Comparison of ENCODE assay signal across 16 cellular contexts in the genomic region with DNA sequence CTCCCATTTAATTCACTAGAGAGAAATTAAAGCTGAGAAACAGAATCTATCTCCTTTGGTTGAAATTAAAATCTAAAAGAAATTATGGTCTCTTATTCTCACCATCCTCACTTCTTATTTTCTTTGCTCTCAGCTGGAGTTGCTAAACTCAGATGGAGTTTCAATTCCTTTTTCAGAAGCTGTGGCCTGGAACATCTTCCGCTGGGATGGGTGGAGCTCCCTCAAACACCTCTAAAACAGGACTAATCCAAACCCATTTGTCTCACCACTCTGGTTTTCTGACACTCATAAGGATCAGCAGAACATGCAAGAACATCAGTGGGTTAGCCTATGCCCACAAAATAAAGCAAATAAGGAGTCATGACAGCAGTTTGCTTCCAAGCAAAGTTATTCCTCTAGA. TPM values are rescaled to one million over a fixed set of nuclear protein-coding genes. Genes with fewer than 3 reads are reported as not detected.
A peak's percentile ranks its signal among the peaks of the same experiment; 100 is the strongest.
DNase-seq lines count a peak whose midpoint lies in the region; ATAC-seq and TF ChIP-seq lines count a peak whose summit lies in the region.
"Had no signal": no experiment of that assay in that cellular context is flagged by ENCODE, and none has a peak within 500 bp of the region (broad histone marks: within the 10 kb centered on the region; RNA-seq: fewer than 3 reads in every experiment).

No MANE protein-coding gene starts in this region.

- no peaks in the 10 kb centered on the region for H3K36me3 ChIP-seq in MG63
- H3K36me3 ChIP-seq in GM23248 (ENCODE audit: low read depth) = no peaks in the 10 kb centered on the region

- no peaks in the 10 kb centered on the region for H3K9me2 ChIP-seq in GM23248 (ENCODE audit: insufficient read depth)

- H3K36me3 Mint-ChIP-seq in type B pancreatic cell = no peaks in the 10 kb centered on the region

- H3K27me3 ChIP-seq in MG63 (no peaks in the 10 kb centered on the region), GM23248 (replicated peaks; ENCODE audit: insufficient read depth) (no peaks in the 10 kb centered on the region; the same call in 1 of the 2 replicates)

- H3K27ac ChIP-seq in GM23248 = no peak overlapping the region

- no peak overlapping the region for H3K4me3 Mint-ChIP-seq in type B pancreatic cell
- H3K4me3 Mint-ChIP-seq: immature natural killer cell; stimulated activated naive CD8-positive, alpha-beta T cell treated with anti-CD3 and anti-CD28 coated beads, Interleukin-15, amount 100 ng/mL, for 72 hours had no signal

- no peak for TF ChIP-seq CTCF in type B pancreatic cell (conservative IDR thresholded peaks at IDR 0.05)

- no peaks in the 10 kb centered on the region for H3K27me3 Mint-ChIP-seq in type B pancreatic cell
- H3K27me3 Mint-ChIP-seq: stimulated activated naive CD8-positive, alpha-beta T cell treated with anti-CD3 and anti-CD28 coated beads, Interleukin-15, amount 100 ng/mL, for 72 hours had no signal

- H3K4me3 ChIP-seq in MG63 = no peak overlapping the region
- H3K4me3 ChIP-seq in GM23248 = no peak overlapping the region
- H3K4me3 ChIP-seq: skin epidermis had no signal

- DNase-seq in SIG-M5 treated with dmso at 0.1 percent for 504 hours (lab: John Stamatoyannopoulos, UW; ENCODE audit: unreplicated experiment) = peak; percentile 48
- no peak for DNase-seq in SIG-M5 (lab: John Stamatoyannopoulos, UW)
- DNase-seq in MV-4-11 (lab: John Stamatoyannopoulos, UW) = peak; percentile 91
- DNase-seq in NCI-H2196 treated with DMSO at 0.1 percent for 48 hours (lab: John Stamatoyannopoulos, UW; ENCODE audit: unreplicated experiment) = no peak
- DNase-seq in type B pancreatic cell (ENCODE audit: extremely low spot score, unreplicated experiment) = no peak
- no peak for DNase-seq in MG63
- no peak for DNase-seq in GM23248
- DNase-seq: 8988T; cerebellar nuclear complex; COR-L47; immature natural killer cell; NCI-H774; Right ventricle myocardium superior; stimulated activated naive CD8-positive, alpha-beta T cell treated with anti-CD3 and anti-CD28 coated beads, Interleukin-15, amount 100 ng/mL, for 72 hours had no signal

- no peaks in the 10 kb centered on the region for H3K4me1 Mint-ChIP-seq in type B pancreatic cell (ENCODE audit: unreplicated experiment)

- H3K27ac Mint-ChIP-seq in type B pancreatic cell = no peak overlapping the region
- H3K27ac Mint-ChIP-seq: immature natural killer cell; stimulated activated naive CD8-positive, alpha-beta T cell treated with anti-CD3 and anti-CD28 coated beads, Interleukin-15, amount 100 ng/mL, for 72 hours had no signal

- peaks cover 5% of the 10 kb centered on the region for H3K9me3 Mint-ChIP-seq in type B pancreatic cell

- H4K20me1 ChIP-seq in GM23248 (ENCODE audit: insufficient read depth) = no peaks in the 10 kb centered on the region

- no peaks in the 10 kb centered on the region for H3K4me1 ChIP-seq in GM23248 (ENCODE audit: insufficient read depth)

- no peak overlapping the region for H3K9ac ChIP-seq in GM23248

- in situ Hi-C loops in GM23248 (cut with MboI) = no loop called here

- H3K79me2 ChIP-seq in GM23248 (ENCODE audit: insufficient read depth) = no peaks in the 10 kb centered on the region

- 44 to 59% methylated on average over 1 of the region's 1 CpG for WGBS in GM23248 (ENCODE audit: low coverage in 1 of 2, low lambda C conversion rate in 2 of 2, missing lambda C conversion rate in 2 of 2), 2 experiments

- H3K9me3 ChIP-seq in MG63 (no peaks in the 10 kb centered on the region), GM23248 (ENCODE audit: low read depth) (no peaks in the 10 kb centered on the region)

- H3K4me2 ChIP-seq in GM23248 (ENCODE audit: unreplicated experiment) = no peak overlapping the region

- peak; percentile 64 for ATAC-seq in HG02623 (IDR thresholded peaks at IDR 0.05; ENCODE audit: unreplicated experiment)
- ATAC-seq: stimulated activated naive CD8-positive, alpha-beta T cell treated with anti-CD3 and anti-CD28 coated beads, Interleukin-15, amount 100 ng/mL, for 72 hours had no signal

- H3F3A ChIP-seq in GM23248 (ENCODE audit: insufficient read depth) = no peaks in the 10 kb centered on the region

- H2AFZ ChIP-seq in GM23248 = no peak overlapping the region

RNA-seq across cellular contexts. Expression of a gene that starts 39.6 kb away (rescaled TPM):
- 22.7 and 44.8 TPM in 2 replicates for total RNA-seq in type B pancreatic cell (ENCODE audit: low replicate concordance)
- total RNA-seq in MG63 (2014; rRNA removed; shearing (Covaris generic); ENCODE audit: low replicate concordance) = 10.7 and 17.7 TPM in 2 replicates
- 13.8 and 22.9 TPM in 2 replicates for total RNA-seq in GM23248 (2014; rRNA removed; shearing (Covaris generic))
- polyA plus RNA-seq in GM23248 (2016; fragmentation: Nextera tagmentation; extraction: Ambion mirVana) = 9.1 and 10.1 TPM in 2 replicates

Comparison
In these comparisons a context has a peak if more than half of its experiments do, and no peak if none do; other contexts are left out.
1. DNase-seq: peak in SIG-M5 treated with dmso at 0.1 percent for 504 hours (single experiment) and MV-4-11 (single experiment); none in SIG-M5 (single experiment), NCI-H2196 treated with DMSO at 0.1 percent for 48 hours (single experiment), type B pancreatic cell (single experiment), MG63 (single experiment) and GM23248 (single experiment).